In the genomic region with DNA sequence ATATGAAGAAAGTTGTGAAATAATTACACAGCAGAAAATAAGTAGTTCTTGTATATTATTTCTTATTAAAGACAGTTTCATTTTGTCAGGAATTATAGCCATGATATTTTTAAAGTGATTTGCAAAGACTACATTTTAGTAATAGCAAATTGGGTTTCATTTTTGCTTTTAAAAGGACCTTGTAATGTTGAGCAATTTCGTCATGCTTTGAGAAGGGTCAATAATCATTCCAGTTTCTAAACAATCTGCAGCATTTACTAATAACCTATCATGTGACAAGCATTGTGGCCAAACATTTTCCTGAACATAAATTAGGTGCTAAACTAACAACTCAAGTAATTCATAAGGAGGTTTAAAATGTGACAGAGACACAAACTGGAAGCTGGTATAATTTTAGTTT, we compare ENCODE assay signal across 18 cellular contexts.
DNase-seq lines count a peak whose midpoint lies in the region; ATAC-seq and TF ChIP-seq lines count a peak whose summit lies in the region.
"Had no signal": no experiment of that assay in that cellular context is flagged by ENCODE, and none has a peak within 500 bp of the region (broad histone marks: within the 10 kb centered on the region; RNA-seq: fewer than 3 reads in every experiment).

No MANE protein-coding gene starts in this region.

- no TSS peak for BruUV-seq in IMR-90 (replicated peaks; lab: Mats Ljungman, UMichigan)

- dilution Hi-C loops in IMR-90 (cut with HindIII; ENCODE audit: low sequenced_read_pairs, unreplicated experiment) = no loop called here

- no peaks in the 10 kb centered on the region for H3K79me1 ChIP-seq in IMR-90 (ENCODE audit: low read depth in 1 of 2, low read length in 2 of 2)

- no peaks in the 10 kb centered on the region for H3K9me1 ChIP-seq in IMR-90 (ENCODE audit: insufficient read depth, low read length)

- no peak overlapping the region for H3K14ac ChIP-seq in IMR-90 (replicated peaks; ENCODE audit: low read depth, low read length)

- no peak overlapping the region for H2BK15ac ChIP-seq in IMR-90 (ENCODE audit: low read depth, low read length)

- no peaks in the 10 kb centered on the region for H3K9me3 ChIP-seq in IMR-90 (ENCODE audit: control insufficient read depth, insufficient read depth, low read length)
- H3K9me3 ChIP-seq in adrenal gland (replicated peaks in 1 of 3) = no peaks in the 10 kb centered on the region
- H3K9me3 ChIP-seq: Caco-2, tibial nerve had no signal

- H3K27ac ChIP-seq in IMR-90 (ENCODE audit: insufficient read depth, low read length) = no peak overlapping the region
- H3K27ac ChIP-seq in adrenal gland = no peak overlapping the region
- H3K27ac ChIP-seq: tibial nerve had no signal

- no peak overlapping the region for H3K9ac ChIP-seq in IMR-90 (ENCODE audit: low read depth, low read length)

- H2AK9ac ChIP-seq in IMR-90 (replicated peaks; ENCODE audit: low read depth, low read length, poor library complexity) = no peak overlapping the region

- H3K18ac ChIP-seq in IMR-90 (ENCODE audit: low read depth, low read length) = no peak overlapping the region

- H3K4me2 ChIP-seq in IMR-90 (ENCODE audit: low read depth, low read length) = peak overlapping the region; percentile 51; the same call in 1 of the 2 replicates

- no peak overlapping the region for H3K4ac ChIP-seq in IMR-90 (ENCODE audit: low read depth, low read length)

- in situ Hi-C loops in IMR-90 (cut with MboI; ENCODE audit: low sequenced_read_pairs) = no loop called here

- TF ChIP-seq RAD21 in IMR-90 (IDR thresholded peaks at IDR 0.05; ENCODE audit: low read length) = no peak

- TF ChIP-seq CTCF in GM12865 (IDR thresholded peaks at IDR 0.05; ENCODE audit: insufficient read depth, low read depth, low read length, missing control alignments) (no peak), IMR-90 (conservative IDR thresholded peaks at IDR 0.05; ENCODE audit: low read depth, low read length) (no peak), fibroblast of the aortic adventitia (IDR thresholded peaks at IDR 0.05; ENCODE audit: insufficient read depth, low read length) (no peak), adrenal gland (IDR thresholded peaks at IDR 0.05) (no peak)

- CTCF ChIA-PET in IMR-90 (lab: Yijun Ruan, JAX) = no interaction called here

- H3K56ac ChIP-seq in IMR-90 (ENCODE audit: extremely low read depth, insufficient read depth, low read length) = no peak overlapping the region

- ATAC-seq in GM21381 (IDR thresholded peaks at IDR 0.05; ENCODE audit: unreplicated experiment) (peak; percentile 62), IMR-90 (ENCODE audit: low read depth) (no peak), HG02623 (IDR thresholded peaks at IDR 0.05; ENCODE audit: unreplicated experiment) (no peak)
- ATAC-seq: activated naive CD8-positive, alpha-beta T cell treated with anti-CD3 and anti-CD28 coated beads, Interleukin-2, amount 50 U/mL, for 24 hours had no signal

- DNase-seq in GM12865 (ENCODE audit: low read depth) (peak; percentile 28), IMR-90 (no peak), fibroblast of the aortic adventitia (ENCODE audit: low read depth) (peak; percentile 16), C1 segment of cervical spinal cord (lab: John Stamatoyannopoulos, UW) (no peak), adrenal gland (no peak), HT-29 (ENCODE audit: low spot score) (no peak)
- DNase-seq: activated CD4-positive, alpha-beta T cell treated with anti-CD3 and anti-CD28 coated beads for 1 hour; activated naive CD8-positive, alpha-beta T cell treated with anti-CD3 and anti-CD28 coated beads, Interleukin-2, amount 50 U/mL, for 24 hours; Caco-2; dermis blood vessel endothelial cell; HFFc6; NCI-H146; NCI-H2171; NCI-H526 treated with DMSO at 0.1 percent for 48 hours; stimulated activated naive CD4-positive, alpha-beta T cell had no signal

- POLR2A ChIA-PET in IMR-90 (lab: Charles Lee; ENCODE audit: unreplicated experiment) = no interaction called here

- H2AFZ ChIP-seq in IMR-90 (replicated peaks; ENCODE audit: low read length, poor library complexity) = no peak overlapping the region

- WGBS in IMR-90 (ENCODE audit: extremely low coverage in 2 of 2, insufficient read length in 1 of 2), 2 experiments = no CpG with 5 or more reads among the region's 1 CpG
- 27 to 37% (median 27%) methylated on average over 1 of the region's 1 CpG for WGBS in adrenal gland, 4 donors

- no peaks in the 10 kb centered on the region for H4K20me1 ChIP-seq in IMR-90 (ENCODE audit: insufficient read depth, low read length)

- no peak overlapping the region for H3K23ac ChIP-seq in IMR-90 (ENCODE audit: low read depth, low read length)

- H2BK120ac ChIP-seq in IMR-90 (ENCODE audit: low read depth, low read length) = no peak overlapping the region

- H3K4me3 ChIP-seq in GM12865 (ENCODE audit: low read depth, low read length) (no peak overlapping the region), IMR-90 (ENCODE audit: insufficient read depth, low read depth, low read length) (no peak overlapping the region), fibroblast of the aortic adventitia (ENCODE audit: low read depth, low read length) (no peak overlapping the region), adrenal gland (no peak overlapping the region)
- H3K4me3 ChIP-seq: tibial nerve had no signal

- H2AK5ac ChIP-seq in IMR-90 (ENCODE audit: low read depth, low read length) = no peak overlapping the region

- H3K27me3 ChIP-seq in IMR-90 (ENCODE audit: control insufficient read depth, insufficient read depth, low read length) (no peaks in the 10 kb centered on the region), adrenal gland (no peaks in the 10 kb centered on the region)
- H3K27me3 ChIP-seq: tibial nerve had no signal

- H3K4me1 ChIP-seq in IMR-90 (ENCODE audit: control insufficient read depth, insufficient read depth, low read length) (no peaks in the 10 kb centered on the region; the same call in 1 of the 2 replicates), adrenal gland (replicated peaks in 1 of 2) (peaks cover 0 to 8% of the 10 kb centered on the region in 2 donors)
- H3K4me1 ChIP-seq: Caco-2, tibial nerve had no signal

- intact Hi-C loops in IMR-90 (cut with micrococcal nuclease) (no loop called here), adrenal gland (cut with DNase I) (no loop called here)

- no peaks in the 10 kb centered on the region for H3K36me3 ChIP-seq in IMR-90 (ENCODE audit: control insufficient read depth, insufficient read depth, low read length)
- no peaks in the 10 kb centered on the region for H3K36me3 ChIP-seq in adrenal gland (replicated peaks in 1 of 2)
- H3K36me3 ChIP-seq: tibial nerve had no signal

- H4K91ac ChIP-seq in IMR-90 (ENCODE audit: insufficient read depth, low read depth, low read length) = no peak overlapping the region

- H2BK5ac ChIP-seq in IMR-90 (ENCODE audit: low read depth, low read length, poor library complexity, severe bottlenecking) = no peak overlapping the region

- no peak overlapping the region for H2BK20ac ChIP-seq in IMR-90 (ENCODE audit: low read depth, low read length)

- no peak for TF ChIP-seq POLR2A in IMR-90 (IDR thresholded peaks at IDR 0.05; ENCODE audit: low read depth, low read length)
- no peak for TF ChIP-seq POLR2A in adrenal gland (IDR thresholded peaks at IDR 0.05)

- no peak overlapping the region for H4K8ac ChIP-seq in IMR-90 (ENCODE audit: low read depth in 2 of 2, low read length in 2 of 2)

- H4K5ac ChIP-seq in IMR-90 (ENCODE audit: low read depth, low read length) = no peak overlapping the region

TF ChIP-seq in IMR-90, 13 proteins besides CTCF, POLR2A, EP300 and RAD21:
- TF ChIP-seq NFE2L2 (IDR thresholded peaks at IDR 0.05; ENCODE audit: low read depth, low read length) (no peak), CEBPB (IDR thresholded peaks at IDR 0.05; ENCODE audit: low read depth, low read length) (0 out of 2 replicates have a peak, but pooled peaks have one; percentile 6)

Comparison
In these comparisons a context has a peak if more than half of its experiments do, and no peak if none do; other contexts are left out.
1. DNase-seq: peak in GM12865 (single experiment) and fibroblast of the aortic adventitia (single experiment); none in IMR-90 (single experiment), C1 segment of cervical spinal cord (0 of 14), adrenal gland (0 of 7) and HT-29 (single experiment).